In the genomic region with DNA sequence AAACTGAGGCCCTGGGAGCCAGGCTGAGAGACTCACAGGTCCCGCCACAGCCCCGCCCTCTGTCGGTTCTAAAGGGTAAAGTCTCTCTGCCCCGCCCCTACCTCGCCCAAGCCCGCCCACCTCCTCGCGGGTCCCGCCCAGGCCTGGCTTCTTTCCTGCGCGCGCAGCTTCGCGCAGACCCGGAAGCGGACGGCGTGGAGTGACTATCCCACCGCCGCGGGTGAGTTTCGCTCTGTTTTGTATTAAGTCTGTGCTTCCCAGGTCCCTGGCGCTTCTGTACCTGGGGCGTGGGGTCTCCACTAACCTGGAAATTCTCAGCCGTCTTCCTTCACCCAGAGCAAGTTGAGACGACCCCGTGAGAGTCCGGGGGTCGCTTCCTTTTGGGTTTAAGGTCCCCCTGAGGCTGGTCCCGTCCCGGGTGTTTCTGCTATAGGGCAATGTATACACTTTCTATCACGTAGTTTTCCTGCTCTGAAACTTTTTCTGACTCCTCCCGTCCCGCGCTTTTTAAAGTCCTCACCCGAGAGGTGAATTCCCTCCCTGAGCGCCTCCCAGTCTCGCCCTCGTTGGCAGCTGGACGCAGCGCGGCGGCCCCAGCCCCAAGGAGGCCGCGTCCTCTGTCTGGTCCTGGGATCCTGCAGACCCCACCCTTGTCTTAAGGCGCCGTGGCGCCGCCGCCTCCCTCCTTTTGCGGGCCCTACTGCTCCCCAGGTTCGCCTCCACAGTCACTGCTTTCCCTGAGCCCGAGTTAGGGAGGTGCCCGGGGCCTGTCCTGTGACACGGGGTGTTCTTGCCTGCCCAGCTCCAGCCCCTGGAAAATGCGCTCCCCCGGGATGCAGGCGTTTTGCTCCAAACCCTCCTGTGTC, we compare ENCODE assay signal across 8 cellular contexts. TPM values are rescaled to one million over a fixed set of nuclear protein-coding genes. Genes with fewer than 3 reads are reported as not detected.
DNase-seq lines count a peak whose midpoint lies in the region; ATAC-seq lines count a peak whose summit lies in the region.

A gene (plus strand): TSS at position 176 of the 866 bp plus-strand sequence. CDS start 2,867 bp downstream, outside the sequence.

- in situ Hi-C loops in Caki2 (cut with HindIII; ENCODE audit: low pct_unique_long_range_greater_than_20kb, low sequenced_read_pairs) = no loop called here

- no peak within 1 kb of the TSS; the same call in 1 of the 2 replicates for H3K27ac ChIP-seq in HUES6 (ENCODE audit: low read depth, low read length)

- H3K4me3 ChIP-seq in HUES6 (ENCODE audit: low read depth, low read length) (peak within 1 kb of the TSS; percentile 90), NT2/D1 (ENCODE audit: insufficient read length, low read depth) (peak within 1 kb of the TSS; percentile 68)

- peak; percentile 78 for DNase-seq in Caki2 (ENCODE audit: low read depth)
- peak; percentile 71 for DNase-seq in NT2/D1 (ENCODE audit: low read depth, low spot score)
- peak; percentile 98 for DNase-seq in activated CD8-positive, alpha-beta memory T cell treated with anti-CD3 and anti-CD28 coated beads, Interleukin-2, amount 50 U/mL, for 4 hours
- peak; percentile 79 for DNase-seq in epidermal melanocyte (ENCODE audit: insufficient read length, low spot score)
- DNase-seq in middle frontal gyrus (ENCODE audit: extremely low spot score, low spot score) = peak; percentile 61
- peak; percentile 95 to 97 for DNase-seq in stimulated activated CD8-positive, alpha-beta memory T cell treated with anti-CD3 and anti-CD28 coated beads, Interleukin-2, amount 100 ng/mL, for 1 hour (ENCODE audit: low read depth in 2 of 2)

- H3K9me3 ChIP-seq in HUES6 (ENCODE audit: control insufficient read depth, insufficient read depth, low read depth, low read length) = no peaks in the 10 kb centered on the region
- H3K9me3 ChIP-seq in NT2/D1 (ENCODE audit: insufficient read depth, low read length) = 0 out of 2 replicates have a peak, but pooled peaks cover 6% of the 10 kb centered on the region

- H3K9ac ChIP-seq in HUES6 (ENCODE audit: low read length) (peak within 1 kb of the TSS; percentile 81), NT2/D1 (ENCODE audit: insufficient read length, low read depth) (peak within 1 kb of the TSS; percentile 72)

- peaks cover 7% of the 10 kb centered on the region; the same call in 1 of the 2 replicates for H3K4me1 ChIP-seq in HUES6 (ENCODE audit: control insufficient read depth, insufficient read depth, low read length)
- H3K4me1 ChIP-seq in NT2/D1 (ENCODE audit: insufficient read depth, insufficient read length) = no peaks in the 10 kb centered on the region

- H3K36me3 ChIP-seq in HUES6 (ENCODE audit: control insufficient read depth, insufficient read depth, low read length) = peaks cover 19% of the 10 kb centered on the region
- H3K36me3 ChIP-seq in NT2/D1 (ENCODE audit: insufficient read depth, insufficient read length, low read length) = peaks cover 12% of the 10 kb centered on the region

- ATAC-seq in GM21367 (IDR thresholded peaks at IDR 0.05; ENCODE audit: unreplicated experiment) = peak; percentile 72

- H3K27me3 ChIP-seq in HUES6 (ENCODE audit: control insufficient read depth, insufficient read depth, low read length) (no peaks in the 10 kb centered on the region), NT2/D1 (ENCODE audit: insufficient read depth, insufficient read length) (no peaks in the 10 kb centered on the region)

RNA-seq across cellular contexts. Expression of the gene that starts here (rescaled TPM):
- total RNA-seq in Caki2 (2014; rRNA removed; shearing (Covaris generic); ENCODE audit: low replicate concordance) = 7.4 and 10.2 TPM in 2 replicates
